In genomic region chr20:61965606-61966491, GRCh38 we compare ENCODE assay signal across 16 cellular contexts.
DNase-seq lines count a peak whose midpoint lies in the region; TF ChIP-seq lines count a peak whose summit lies in the region.
"Had no signal": no experiment of that assay in that cellular context is flagged by ENCODE, and none has a peak within 500 bp of the region (broad histone marks: within the 10 kb centered on the region; RNA-seq: fewer than 3 reads in every experiment).

No MANE protein-coding gene starts in this region.

- no peak overlapping the region for H3K9ac ChIP-seq in iPS-20b (ENCODE audit: low read depth, low read length)

- DNase-seq in activated CD8-positive, alpha-beta memory T cell treated with anti-CD3 and anti-CD28 coated beads for 24 hours, result peak; percentile 52
- no peak for DNase-seq in activated CD8-positive, alpha-beta memory T cell treated with anti-CD3 and anti-CD28 coated beads, Interleukin-2, amount 50 U/mL, for 4 hours
- DNase-seq in NB4 (ENCODE audit: low read depth) (no peak), AG08395 (ENCODE audit: low spot score) (no peak), hepatocyte (ENCODE audit: low spot score) (no peak), HPDE6-E6E7 (ENCODE audit: extremely low spot score) (no peak)
- DNase-seq in stimulated activated CD8-positive, alpha-beta memory T cell treated with anti-CD3 and anti-CD28 coated beads, Interleukin-4, amount 100 ng/mL, for 48 hours, result peak; percentile 21
- DNase-seq: activated CD4-positive, alpha-beta T cell treated with anti-CD3 and anti-CD28 coated beads for 1 hour; cortex of kidney; NCI-H1092 treated with DMSO at 0.1 percent for 48 hours; NCI-H226; occipital lobe; T-helper 1 cell; tibial artery had no signal

- no peaks in the 10 kb centered on the region for H3K9me3 ChIP-seq in iPS-20b (ENCODE audit: insufficient read depth, low read depth, low read length)
- no peaks in the 10 kb centered on the region for H3K9me3 ChIP-seq in hepatocyte (ENCODE audit: low read depth)
- H3K9me3 ChIP-seq: Peyer's patch, tibial artery had no signal

- peak; percentile 21 for TF ChIP-seq CTCF in NB4 (IDR thresholded peaks at IDR 0.05; ENCODE audit: low read depth, low read length)
- no peak for TF ChIP-seq CTCF in hepatocyte (IDR thresholded peaks at IDR 0.05; ENCODE audit: poor library complexity)

- no peaks in the 10 kb centered on the region for H3K36me3 ChIP-seq in iPS-20b (ENCODE audit: insufficient read depth, low read depth, low read length)
- H3K36me3 ChIP-seq in hepatocyte (replicated peaks; ENCODE audit: insufficient read depth, low read depth), result no peaks in the 10 kb centered on the region
- H3K36me3 ChIP-seq: Peyer's patch, tibial artery had no signal

- H3K4me1 ChIP-seq in iPS-20b (ENCODE audit: insufficient read depth, low read length), result no peaks in the 10 kb centered on the region
- H3K4me1 ChIP-seq in hepatocyte (ENCODE audit: insufficient read depth), result no peaks in the 10 kb centered on the region
- H3K4me1 ChIP-seq: Peyer's patch had no signal

- no peak for TF ChIP-seq POLR2A in NB4 (IDR thresholded peaks at IDR 0.05; ENCODE audit: extremely low read depth, insufficient read length)

- H2AFZ ChIP-seq in hepatocyte, result no peak overlapping the region

- H3K27ac ChIP-seq in iPS-20b (ENCODE audit: low read length) (no peak overlapping the region), hepatocyte (no peak overlapping the region)
- H3K27ac ChIP-seq: Peyer's patch, tibial artery had no signal

- H4K20me1 ChIP-seq in hepatocyte (ENCODE audit: insufficient read depth, poor library complexity, severe bottlenecking), result no peaks in the 10 kb centered on the region

- H3K4me2 ChIP-seq in hepatocyte, result no peak overlapping the region

- H3K9me2 ChIP-seq in hepatocyte (replicated peaks; ENCODE audit: insufficient read depth), result no peaks in the 10 kb centered on the region

- 56% methylated on average over 14 of the region's 49 CpGs for WGBS in hepatocyte (ENCODE audit: low lambda C conversion rate, missing lambda C conversion rate)

- H3K4me3 ChIP-seq in NB4 (ENCODE audit: low read depth, low read length) (no peak overlapping the region), iPS-20b (ENCODE audit: low read length) (peak overlapping the region; percentile 35; the same call in 1 of the 2 replicates), hepatocyte (no peak overlapping the region)
- H3K4me3 ChIP-seq: Peyer's patch, tibial artery had no signal

- no peaks in the 10 kb centered on the region for H3K79me2 ChIP-seq in hepatocyte

- H3K27me3 ChIP-seq in iPS-20b (ENCODE audit: insufficient read depth, low read length) (no peaks in the 10 kb centered on the region), hepatocyte (no peaks in the 10 kb centered on the region)

Comparison
In these comparisons a context has a peak if more than half of its experiments do, and no peak if none do; other contexts are left out.
1. DNase-seq: peak in activated CD8-positive, alpha-beta memory T cell treated with anti-CD3 and anti-CD28 coated beads for 24 hours (single experiment) and stimulated activated CD8-positive, alpha-beta memory T cell treated with anti-CD3 and anti-CD28 coated beads, Interleukin-4, amount 100 ng/mL, for 48 hours (single experiment); none in activated CD8-positive, alpha-beta memory T cell treated with anti-CD3 and anti-CD28 coated beads, Interleukin-2, amount 50 U/mL, for 4 hours (single experiment), NB4 (single experiment), AG08395 (single experiment), hepatocyte (single experiment) and HPDE6-E6E7 (single experiment).